In genomic region chr4:6192245-6192644, GRCh38 we compare ENCODE assay signal across 1 cellular context.
A peak's percentile ranks its signal among the peaks of the same experiment; 100 is the strongest.
TF ChIP-seq lines count a peak whose summit lies in the region.

No MANE protein-coding gene starts in this region.

TF ChIP-seq in K562, 482 proteins besides CTCF, POLR2A, EP300 and RAD21:
- TF ChIP-seq SMARCE1 (IDR thresholded peaks at IDR 0.05) (no peak), FOSL1 (tag; conservative IDR thresholded peaks at IDR 0.05) (peak; percentile 28; the same call in 1 of the 2 replicates), JUND (IDR thresholded peaks at IDR 0.05; ENCODE audit: borderline replicate concordance, low read depth, low read length) (no peak), JUND (tag; IDR thresholded peaks at IDR 0.05; ENCODE audit: borderline replicate concordance, low read depth, low read length) (peak; percentile 50; the same call in 2 of the 3 replicates)
